ENCODE assay signal across 1 cellular context in genomic region chr2:46988733-46989481, GRCh38.
TF ChIP-seq lines count a peak whose summit lies in the region.

No MANE protein-coding gene starts in this region.

TF ChIP-seq in HepG2, 621 proteins besides CTCF, POLR2A, EP300 and RAD21 (continued from another document and continues in another):
- TF ChIP-seq KDM2A (CRISPR knock-in tag; IDR thresholded peaks at IDR 0.05; ENCODE audit: borderline replicate concordance, low read depth) (no peak), ZNF878 (CRISPR knock-in tag; IDR thresholded peaks at IDR 0.05) (no peak), KAT7 (CRISPR knock-in tag; IDR thresholded peaks at IDR 0.05; ENCODE audit: borderline replicate concordance) (no peak), CBX1 (IDR thresholded peaks at IDR 0.05; ENCODE audit: low read depth) (peak; percentile 41), ZSCAN20 (CRISPR knock-in tag; IDR thresholded peaks at IDR 0.05; ENCODE audit: borderline replicate concordance) (no peak), ZNF569 (CRISPR knock-in tag; IDR thresholded peaks at IDR 0.05; ENCODE audit: borderline replicate concordance) (no peak), SMAD9 (CRISPR knock-in tag; IDR thresholded peaks at IDR 0.05) (no peak), ZNF431 (CRISPR knock-in tag; IDR thresholded peaks at IDR 0.05; ENCODE audit: borderline replicate concordance, low read depth) (no peak), THAP11 (CRISPR knock-in tag; IDR thresholded peaks at IDR 0.05) (no peak; the same call in 1 of the 2 replicates), ZBTB8A (CRISPR knock-in tag; IDR thresholded peaks at IDR 0.05; ENCODE audit: borderline replicate concordance, low read depth) (no peak), IKZF1 (IDR thresholded peaks at IDR 0.05) (no peak), TCF7L2 (IDR thresholded peaks at IDR 0.05; ENCODE audit: low read depth, low read length) (no peak), AGO1 (IDR thresholded peaks at IDR 0.05; ENCODE audit: low read depth, low read length, poor library complexity, severe bottlenecking) (no peak), ARID5B (CRISPR knock-in tag; IDR thresholded peaks at IDR 0.05) (peak; percentile 78), SP4 (CRISPR knock-in tag; IDR thresholded peaks at IDR 0.05) (0 out of 2 replicates have a peak, but pooled peaks have one; percentile 29), HMG20A (CRISPR knock-in tag; IDR thresholded peaks at IDR 0.05; ENCODE audit: borderline replicate concordance) (peak; percentile 36; the same call in 1 of the 2 replicates), DPF2 (CRISPR knock-in tag; IDR thresholded peaks at IDR 0.05; ENCODE audit: borderline replicate concordance, low read depth) (no peak), ZMYM4 (CRISPR knock-in tag; IDR thresholded peaks at IDR 0.05) (peak; percentile 73), PCBP1 (IDR thresholded peaks at IDR 0.05; ENCODE audit: borderline replicate concordance, low read depth, low read length) (no peak), ZNF770 (CRISPR knock-in tag; IDR thresholded peaks at IDR 0.05) (no peak), TEAD3 (CRISPR knock-in tag; optimal IDR thresholded peaks at IDR 0.05; ENCODE audit: borderline replicate concordance) (peak; percentile 18), RELA (CRISPR knock-in tag; IDR thresholded peaks at IDR 0.05) (no peak), FIP1L1 (IDR thresholded peaks at IDR 0.05; ENCODE audit: borderline replicate concordance, insufficient read depth, low read depth, low read length) (0 out of 2 replicates have a peak, but pooled peaks have one; percentile 72), ZBTB33 (CRISPR knock-in tag; IDR thresholded peaks at IDR 0.05) (peak; percentile 98), PHF21A (CRISPR knock-in tag; IDR thresholded peaks at IDR 0.05) (peak; percentile 73), KLF15 (CRISPR knock-in tag; IDR thresholded peaks at IDR 0.05; ENCODE audit: borderline replicate concordance) (no peak), ZBED4 (CRISPR knock-in tag; IDR thresholded peaks at IDR 0.05; ENCODE audit: borderline replicate concordance) (peak; percentile 60), RXRB (CRISPR knock-in tag; IDR thresholded peaks at IDR 0.05; ENCODE audit: borderline replicate concordance) (peak; percentile 86), LRRFIP1 (CRISPR knock-in tag; conservative IDR thresholded peaks at IDR 0.05) (no peak), MXI1 (IDR thresholded peaks at IDR 0.05; ENCODE audit: borderline replicate concordance, low read depth, low read length) (no peak), RARA (CRISPR knock-in tag; IDR thresholded peaks at IDR 0.05) (peak; percentile 75), ZNF7 (CRISPR knock-in tag; IDR thresholded peaks at IDR 0.05) (peak; percentile 99), ZNF564 (CRISPR knock-in tag; IDR thresholded peaks at IDR 0.05) (no peak), KLF9 (CRISPR knock-in tag; IDR thresholded peaks at IDR 0.05; ENCODE audit: low read depth) (no peak), SP5 (CRISPR knock-in tag; IDR thresholded peaks at IDR 0.05; ENCODE audit: borderline replicate concordance, low read depth) (no peak), ZNF337 (CRISPR knock-in tag; IDR thresholded peaks at IDR 0.05; ENCODE audit: borderline replicate concordance, low read depth) (no peak), ZNF205 (CRISPR knock-in tag; IDR thresholded peaks at IDR 0.05) (no peak), ZNF280B (CRISPR knock-in tag; IDR thresholded peaks at IDR 0.05; ENCODE audit: borderline replicate concordance) (no peak), ZNF570 (CRISPR knock-in tag; IDR thresholded peaks at IDR 0.05; ENCODE audit: borderline replicate concordance) (no peak), MIER2 (CRISPR knock-in tag; IDR thresholded peaks at IDR 0.05) (0 out of 2 replicates have a peak, but pooled peaks have one; percentile 15), HIC2 (CRISPR knock-in tag; IDR thresholded peaks at IDR 0.05; ENCODE audit: low read depth) (peak; percentile 73; the same call in 1 of the 2 replicates), ZBTB10 (CRISPR knock-in tag; IDR thresholded peaks at IDR 0.05; ENCODE audit: borderline replicate concordance) (no peak)
